Comparison of ENCODE assay signal across 8 cellular contexts in the genomic region with DNA sequence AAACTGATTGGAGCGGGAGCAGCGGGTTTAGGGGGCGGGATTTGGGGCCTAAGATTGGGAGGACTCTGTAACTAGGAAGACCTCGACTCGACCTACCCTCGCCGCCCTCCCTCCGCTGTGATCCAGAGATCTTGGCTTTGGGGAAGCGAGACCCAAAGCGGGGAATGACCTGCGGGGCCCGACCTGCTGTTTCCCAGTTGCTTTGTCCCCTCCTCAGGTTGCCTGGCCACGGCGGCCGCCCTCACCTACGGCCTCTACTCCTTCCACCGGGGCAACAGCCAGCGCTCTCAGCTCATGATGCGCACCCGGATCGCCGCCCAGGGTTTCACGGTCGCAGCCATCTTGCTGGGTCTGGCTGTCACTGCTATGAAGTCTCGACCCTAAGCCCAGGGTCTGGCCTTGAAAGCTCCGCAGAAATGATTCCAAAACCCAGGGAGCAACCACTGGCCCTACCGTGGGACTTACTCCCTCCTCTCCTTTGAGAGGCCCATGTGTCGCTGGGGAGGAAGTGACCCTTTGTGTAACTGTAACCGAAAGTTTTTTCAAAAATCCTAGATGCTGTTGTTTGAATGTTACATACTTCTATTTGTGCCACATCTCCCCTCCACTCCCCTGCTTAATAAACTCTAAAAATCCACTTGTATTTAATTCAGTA. TPM values are rescaled to one million over a fixed set of nuclear protein-coding genes. Genes with fewer than 3 reads are reported as not detected.
DNase-seq lines count a peak whose midpoint lies in the region; ATAC-seq, FAIRE-seq and TF ChIP-seq lines count a peak whose summit lies in the region.

No MANE protein-coding gene starts in this region.

- TF ChIP-seq CTCF in OCI-LY7 (conservative IDR thresholded peaks at IDR 0.05; ENCODE audit: low read length) (no peak), H1 (IDR thresholded peaks at IDR 0.05; ENCODE audit: control extremely low read depth in 1 of 3, insufficient read depth in 1 of 3, low read depth in 1 of 3, low read length in 3 of 3) (no peak)

- BruUV-seq in OCI-LY7 (replicated peaks; lab: Mats Ljungman, UMichigan), result TSS peak; percentile 99

- H3K36me3 ChIP-seq in OCI-LY7 (ENCODE audit: insufficient read depth, low read length) (peaks cover 74% of the 10 kb centered on the region), H1 (ENCODE audit: control insufficient read depth in 2 of 4, insufficient read depth in 4 of 4, low read length in 3 of 4) (peaks cover 12 to 21% (median 14%) of the 10 kb centered on the region in 4 experiments)

- H3K27ac Mint-ChIP-seq in T-helper 1 cell treated with Interleukin-12 subunit alpha and Interleukin-12 subunit beta and Interleukin-4 antibody, amounts not matched to agents 30 μg/mL and 1 μg/mL, for 36 hours, result peak overlapping the region; percentile 100
- peak overlapping the region; percentile 94 to 100 (median 99) for H3K27ac Mint-ChIP-seq in naive B cell

- POLR2A ChIA-PET in OCI-LY7 (lab: Charles Lee) (interaction anchor here (0.6 to 1.9 kb wide), 6 partner anchors 9 to 1066 kb away, joined by 3 to 8 read pairs (median 4); no protein-coding TSS in a partner anchor), H1 (lab: Charles Lee; ENCODE audit: partially characterized antibody) (interaction anchor here (0.8 to 10.2 kb wide), 8 partner anchors 10 to 153 kb away, joined by 3 to 93 read pairs (median 16); partner anchors contain the start of genes FAF2, KIAA1191 and RNF44)

- H3K4me1 Mint-ChIP-seq in T-helper 1 cell treated with Interleukin-12 subunit alpha and Interleukin-12 subunit beta and Interleukin-4 antibody, amounts not matched to agents 30 μg/mL and 1 μg/mL, for 36 hours (ENCODE audit: low read depth), result peaks cover 22% of the 10 kb centered on the region
- H3K4me1 Mint-ChIP-seq in naive B cell, result peaks cover 21 to 39% (median 29%) of the 10 kb centered on the region in 3 donors

- intact Hi-C loops in OCI-LY7 (cut with micrococcal nuclease; ENCODE audit: unreplicated experiment), result loop anchor here (2.0 to 10.0 kb wide), 2 partner anchors 60 to 154 kb away; partner anchors contain the start of genes FAF2 and SIMC1

- ATAC-seq in HG02642 (IDR thresholded peaks at IDR 0.05; ENCODE audit: poor library complexity, unreplicated experiment) (peak; percentile 33), naive B cell (ENCODE audit: low read depth in 2 of 2) (peak; percentile 36 to 42)

- peaks cover 26% of the 10 kb centered on the region for H3K4me1 ChIP-seq in OCI-LY7 (ENCODE audit: insufficient read depth, low read length, poor library complexity, severe bottlenecking)
- peaks cover 0 to 5% (median 1%) of the 10 kb centered on the region in 4 experiments; a peak in 2 of 7 replicates for H3K4me1 ChIP-seq in H1 (replicated peaks in 1 of 4; ENCODE audit: control insufficient read depth in 3 of 4, insufficient read depth in 4 of 4, low read length in 3 of 4)

- H3K79me2 ChIP-seq in OCI-LY7 (ENCODE audit: insufficient read depth, low read depth, low read length), result peaks cover 55% of the 10 kb centered on the region
- peaks cover 0 to 29% of the 10 kb centered on the region in 2 experiments for H3K79me2 ChIP-seq in H1 (ENCODE audit: control insufficient read depth in 1 of 2, insufficient read depth in 2 of 2, low read length in 2 of 2)

- peak overlapping the region; percentile 98 for H3K4me3 Mint-ChIP-seq in T-helper 1 cell treated with Interleukin-12 subunit alpha and Interleukin-12 subunit beta and Interleukin-4 antibody, amounts not matched to agents 30 μg/mL and 1 μg/mL, for 36 hours
- H3K4me3 Mint-ChIP-seq in naive B cell, result peak overlapping the region; percentile 82 to 99 (median 98)

- H3K4ac ChIP-seq in H1 (replicated peaks; ENCODE audit: insufficient read length, low read depth, low read length), result no peak overlapping the region

- peaks cover 23% of the 10 kb centered on the region for H4K20me1 ChIP-seq in OCI-LY7 (ENCODE audit: insufficient read depth, low read length)
- peaks cover 3 to 4% of the 10 kb centered on the region in 2 experiments for H4K20me1 ChIP-seq in H1 (replicated peaks in 1 of 2; ENCODE audit: control insufficient read depth in 1 of 2, insufficient read depth in 2 of 2, low read length in 2 of 2)

- TF ChIP-seq RAD21 in H1 (IDR thresholded peaks at IDR 0.05 in 1 of 2, conservative IDR thresholded peaks at IDR 0.05 in 1 of 2; ENCODE audit: low read depth in 2 of 2, low read length in 2 of 2), result no peak

- H2BK15ac ChIP-seq in H1 (ENCODE audit: low read length), result peak overlapping the region; percentile 61; the same call in 1 of the 2 replicates

- no peaks in the 10 kb centered on the region for H3K9me2 ChIP-seq in OCI-LY7 (ENCODE audit: insufficient read depth, low read length)

- H3K27ac ChIP-seq in OCI-LY7 (ENCODE audit: low read depth, low read length, poor library complexity, severe bottlenecking) (peak overlapping the region; percentile 86), H1 (ENCODE audit: low read depth, low read length) (peak overlapping the region; percentile 90)

- H3K56ac ChIP-seq in H1 (replicated peaks; ENCODE audit: insufficient read length, low read depth, low read length), result peak overlapping the region; percentile 90

- no peak overlapping the region for H4K91ac ChIP-seq in H1 (replicated peaks; ENCODE audit: insufficient read length, low read length)

- H3K18ac ChIP-seq in H1 (ENCODE audit: extremely low read depth, low read length), result peak overlapping the region; percentile 91

- H2AK5ac ChIP-seq in H1 (ENCODE audit: low read depth, low read length), result peak overlapping the region; percentile 66; the same call in 1 of the 2 replicates

- 4% methylated on average over 29 of the region's 29 CpGs; no CpG with 5 or more reads in 1 of the 2 experiments for WGBS in H1 (ENCODE audit: extremely low coverage in 1 of 2, insufficient coverage in 1 of 2, insufficient read length in 1 of 2, insufficient replicate concordance in 2 of 2, low coverage in 1 of 2, low lambda C conversion rate in 2 of 2, missing lambda C conversion rate in 1 of 2), 2 experiments

- H3K9me3 ChIP-seq in OCI-LY7 (ENCODE audit: low read length) (no peaks in the 10 kb centered on the region), H1 (ENCODE audit: insufficient read depth in 2 of 2, low read depth in 1 of 2, low read length in 1 of 2) (no peaks in the 10 kb centered on the region)

- no peak overlapping the region for H2BK120ac ChIP-seq in H1 (replicated peaks; ENCODE audit: low read depth, low read length)

- CTCF ChIA-PET in OCI-LY7 (lab: Charles Lee; ENCODE audit: unreplicated experiment), result interaction anchor here (0.6 to 1.0 kb wide), 2 partner anchors 28 to 154 kb away, joined by 3 read pairs; no protein-coding TSS in a partner anchor
- CTCF ChIA-PET in H1 (lab: Charles Lee; ENCODE audit: partially characterized antibody), result no interaction called here

- 0 out of 2 replicates have a peak overlapping the region, but pooled peaks have one; percentile 81 for H2BK12ac ChIP-seq in H1 (ENCODE audit: low read depth, low read length)

- H3K9ac ChIP-seq in H1 (replicated peaks in 1 of 4; ENCODE audit: extremely low read depth in 1 of 4, low read depth in 3 of 4, low read length in 3 of 4), result peak overlapping the region; percentile 51 to 93 (median 88)

- H3K9me3 Mint-ChIP-seq in T-helper 1 cell treated with Interleukin-12 subunit alpha and Interleukin-12 subunit beta and Interleukin-4 antibody, amounts not matched to agents 30 μg/mL and 1 μg/mL, for 36 hours, result no peaks in the 10 kb centered on the region
- H3K9me3 Mint-ChIP-seq in naive B cell, result no peaks in the 10 kb centered on the region

- H3K14ac ChIP-seq in H1 (ENCODE audit: insufficient read length), result no peak overlapping the region

- peak overlapping the region; percentile 76; the same call in 1 of the 2 replicates for H4K8ac ChIP-seq in H1 (ENCODE audit: extremely low read depth, insufficient read depth, low read length)

- peak overlapping the region; percentile 85 for H3K4me3 ChIP-seq in OCI-LY7 (ENCODE audit: low read depth, low read length, poor library complexity, severe bottlenecking)
- H3K4me3 ChIP-seq in H1 (ENCODE audit: extremely low read depth in 1 of 4, insufficient read depth in 2 of 4, low read depth in 3 of 4, low read length in 4 of 4), result peak overlapping the region; percentile 92 to 96 (median 95)

- TF ChIP-seq EP300 in H1 (IDR thresholded peaks at IDR 0.05; ENCODE audit: borderline replicate concordance in 1 of 2, low read depth in 2 of 2, low read length in 2 of 2), result no peak

- H2BK5ac ChIP-seq in H1 (ENCODE audit: low read depth, low read length), result peak overlapping the region; percentile 98

- H2AFZ ChIP-seq in OCI-LY7 (ENCODE audit: low read length), result peak overlapping the region; percentile 43; the same call in 1 of the 2 replicates
- H2AFZ ChIP-seq in H1 (ENCODE audit: low read length), result peak overlapping the region; percentile 71; the same call in 1 of the 2 replicates

- TF ChIP-seq POLR2A in H1 (IDR thresholded peaks at IDR 0.05; ENCODE audit: control extremely low read depth in 1 of 2, low read depth in 2 of 2, low read length in 2 of 2), result peak; percentile 20 to 85

- H3K23ac ChIP-seq in H1 (ENCODE audit: insufficient read length), result no peak overlapping the region

- DNase-seq in T-helper 1 cell, result no peak
- no peak for DNase-seq in OCI-LY7 (ENCODE audit: low spot score)
- DNase-seq in H1 (ENCODE audit: low read depth in 1 of 2, low spot score in 2 of 2), result no peak
- no peak for DNase-seq in naive B cell
- no peak for DNase-seq in frontal cortex (ENCODE audit: low spot score in 2 of 2)
- DNase-seq in amniotic stem cell (lab: John Stamatoyannopoulos, UW), result no peak

- no peak overlapping the region for H4K5ac ChIP-seq in H1 (ENCODE audit: insufficient read length, low read depth, low read length)

- FAIRE-seq in H1 (lab: Jason Lieb, UNC) (no peak), frontal cortex (lab: Jason Lieb, UNC) (no peak)

- no peaks in the 10 kb centered on the region for H3K27me3 ChIP-seq in H1 (replicated peaks in 1 of 4; ENCODE audit: control insufficient read depth in 3 of 4, extremely low read depth in 1 of 4, insufficient read depth in 3 of 4, low read length in 3 of 4)

- no peaks in the 10 kb centered on the region for H3K27me3 Mint-ChIP-seq in T-helper 1 cell treated with Interleukin-12 subunit alpha and Interleukin-12 subunit beta and Interleukin-4 antibody, amounts not matched to agents 30 μg/mL and 1 μg/mL, for 36 hours (ENCODE audit: low read depth)
- H3K27me3 Mint-ChIP-seq in naive B cell, result no peaks in the 10 kb centered on the region

- H3K79me1 ChIP-seq in H1 (ENCODE audit: low read depth, low read length), result peaks cover 7% of the 10 kb centered on the region; the same call in 1 of the 2 replicates

- H3K23me2 ChIP-seq in H1 (ENCODE audit: low read depth, low read length), result peaks cover 9% of the 10 kb centered on the region; the same call in 1 of the 2 replicates

- no peak overlapping the region for H2BK20ac ChIP-seq in H1 (ENCODE audit: low read length)

- peaks cover 30% of the 10 kb centered on the region for H3K36me3 Mint-ChIP-seq in T-helper 1 cell treated with Interleukin-12 subunit alpha and Interleukin-12 subunit beta and Interleukin-4 antibody, amounts not matched to agents 30 μg/mL and 1 μg/mL, for 36 hours (ENCODE audit: low read depth)
- H3K36me3 Mint-ChIP-seq in naive B cell, result peaks cover 1 to 3% of the 10 kb centered on the region in 2 donors

- H3K4me2 ChIP-seq in OCI-LY7 (ENCODE audit: low read length) (peak overlapping the region; percentile 72), H1 (ENCODE audit: insufficient read depth in 1 of 2, low read depth in 2 of 2, low read length in 2 of 2) (peak overlapping the region; percentile 83 to 91)

RNA-seq across cellular contexts. Expression of gene HIGD2A, which starts 0.7 kb away (rescaled TPM):
- 140 and 223 TPM in 2 replicates for total RNA-seq in OCI-LY7 (2014; rRNA removed; shearing (Covaris generic))
- 145 and 155 TPM in 2 replicates for total RNA-seq in OCI-LY7 (2022)
- 95.5 and 104 TPM in 2 replicates for total RNA-seq in H1 (2021; fragmentation: NEBNext Ultra II Directional; extraction: Animal tissue kit (Norgen Biotek cat#: 25700))
- polyA plus RNA-seq in H1 (2011; rRNA removed), result 264 and 314 TPM in 2 replicates
- 196 TPM for polyA plus RNA-seq in H1 (2011; cell fraction: cytosol; rRNA removed)
- polyA plus RNA-seq in H1 (2011; cell fraction: nucleus; rRNA removed), result 124 TPM
- 111 to 147 TPM (median 133 TPM) in 4 replicates for polyA plus RNA-seq in H1 (2012, experiment 1 of 2)
- polyA plus RNA-seq in H1 (2012, experiment 2 of 2), result 246 TPM
- polyA plus RNA-seq in H1 (2013, experiment 1 of 2), result 173 TPM
- 166 TPM for polyA plus RNA-seq in H1 (2013, experiment 2 of 2)
- polyA minus RNA-seq in H1 (2011; rRNA and poly(A)+ RNA removed), result 41.8 and 42.5 TPM in 2 replicates
- 61.7 TPM for polyA minus RNA-seq in H1 (2011; cell fraction: cytosol; rRNA and poly(A)+ RNA removed)
- 40.2 TPM for polyA minus RNA-seq in H1 (2011; cell fraction: nucleus; rRNA and poly(A)+ RNA removed)
- 100 to 1,000 TPM; 137 to 220 (median 172) TPM for polyA plus RNA-seq in naive B cell (ENCODE audit: low read depth in 6 of 6)
- 27.7 TPM for total RNA-seq in frontal cortex

RNA-seq across cellular contexts. Expression of gene NOP16, which starts 0.8 kb away (rescaled TPM):
- 83.8 and 91.5 TPM in 2 replicates for total RNA-seq in OCI-LY7 (2014; rRNA removed; shearing (Covaris generic))
- 63.8 and 86.4 TPM in 2 replicates for total RNA-seq in OCI-LY7 (2022)
- total RNA-seq in H1 (2021; fragmentation: NEBNext Ultra II Directional; extraction: Animal tissue kit (Norgen Biotek cat#: 25700)), result 65.2 and 65.9 TPM in 2 replicates
- 46.9 and 49.7 TPM in 2 replicates for polyA plus RNA-seq in H1 (2011; rRNA removed)
- 89.6 TPM for polyA plus RNA-seq in H1 (2011; cell fraction: cytosol; rRNA removed)
- polyA plus RNA-seq in H1 (2011; cell fraction: nucleus; rRNA removed), result 62.6 TPM
- polyA plus RNA-seq in H1 (2012, experiment 1 of 2), result 82.9 to 108 TPM (median 85.4 TPM) in 4 replicates
- 39.9 TPM for polyA plus RNA-seq in H1 (2012, experiment 2 of 2)
- polyA plus RNA-seq in H1 (2013, experiment 1 of 2), result 57.2 TPM
- polyA plus RNA-seq in H1 (2013, experiment 2 of 2), result 59.9 TPM
- polyA minus RNA-seq in H1 (2011; rRNA and poly(A)+ RNA removed), result 21.0 and 23.8 TPM in 2 replicates
- polyA minus RNA-seq in H1 (2011; cell fraction: cytosol; rRNA and poly(A)+ RNA removed), result 36.3 TPM
- polyA minus RNA-seq in H1 (2011; cell fraction: nucleus; rRNA and poly(A)+ RNA removed), result 34.0 TPM
- 10 to 100 TPM; 15.9 to 39.6 (median 26.5) TPM for polyA plus RNA-seq in naive B cell (ENCODE audit: low read depth in 6 of 6)
- 12.6 TPM for total RNA-seq in frontal cortex

RNA-seq across cellular contexts. Expression of gene ARL10, which starts 24.0 kb away (rescaled TPM):
- 0.03 TPM in 1 of 2 replicates, not detected in the other for total RNA-seq in OCI-LY7 (2014; rRNA removed; shearing (Covaris generic))
- total RNA-seq in OCI-LY7 (2022), result 0.04 and 0.06 TPM in 2 replicates
- total RNA-seq in H1 (2021; fragmentation: NEBNext Ultra II Directional; extraction: Animal tissue kit (Norgen Biotek cat#: 25700)), result 6.7 and 7.4 TPM in 2 replicates
- polyA plus RNA-seq in H1 (2011; rRNA removed), result 3.1 and 3.6 TPM in 2 replicates
- 5.3 TPM for polyA plus RNA-seq in H1 (2011; cell fraction: cytosol; rRNA removed)
- polyA plus RNA-seq in H1 (2011; cell fraction: nucleus; rRNA removed), result 6.2 TPM
- 3.4 to 3.9 TPM (median 3.7 TPM) in 4 replicates for polyA plus RNA-seq in H1 (2012, experiment 1 of 2)
- 0.38 TPM for polyA plus RNA-seq in H1 (2012, experiment 2 of 2)
- polyA plus RNA-seq in H1 (2013, experiment 1 of 2), result 3.9 TPM
- polyA plus RNA-seq in H1 (2013, experiment 2 of 2), result 4.7 TPM
- 5.3 and 7.4 TPM in 2 replicates for polyA minus RNA-seq in H1 (2011; rRNA and poly(A)+ RNA removed)
- polyA minus RNA-seq in H1 (2011; cell fraction: cytosol; rRNA and poly(A)+ RNA removed), result 5.7 TPM
- 10.9 TPM for polyA minus RNA-seq in H1 (2011; cell fraction: nucleus; rRNA and poly(A)+ RNA removed)
- 1 to 10 TPM; 1.8 to 4.1 (median 2.5) TPM for polyA plus RNA-seq in naive B cell (ENCODE audit: low read depth in 6 of 6)
- 34.6 TPM for total RNA-seq in frontal cortex

RNA-seq across cellular contexts. Expression of gene CLTB, which starts 27.1 kb away (rescaled TPM):
- total RNA-seq in OCI-LY7 (2014; rRNA removed; shearing (Covaris generic)), result 53.4 and 69.2 TPM in 2 replicates
- total RNA-seq in OCI-LY7 (2022) (44.5 and 53.0 TPM in 2 replicates), frontal cortex (71.3 TPM)
- total RNA-seq in H1 (2021; fragmentation: NEBNext Ultra II Directional; extraction: Animal tissue kit (Norgen Biotek cat#: 25700)), result 25.9 and 29.2 TPM in 2 replicates
- polyA plus RNA-seq in H1 (2011; rRNA removed) (34.9 and 47.7 TPM in 2 replicates), naive B cell (ENCODE audit: low read depth in 6 of 6) (10 to 100 TPM; 42.3 to 64.4 (median 55.2) TPM)
- polyA plus RNA-seq in H1 (2011; cell fraction: cytosol; rRNA removed), result 41.4 TPM
- polyA plus RNA-seq in H1 (2011; cell fraction: nucleus; rRNA removed), result 28.8 TPM
- 22.6 to 32.6 TPM (median 26.8 TPM) in 4 replicates for polyA plus RNA-seq in H1 (2012, experiment 1 of 2)
- 30.9 TPM for polyA plus RNA-seq in H1 (2012, experiment 2 of 2)
- 25.5 TPM for polyA plus RNA-seq in H1 (2013, experiment 1 of 2)
- 28.5 TPM for polyA plus RNA-seq in H1 (2013, experiment 2 of 2)
- polyA minus RNA-seq in H1 (2011; rRNA and poly(A)+ RNA removed), result 7.8 and 8.5 TPM in 2 replicates
- polyA minus RNA-seq in H1 (2011; cell fraction: cytosol; rRNA and poly(A)+ RNA removed), result 19.6 TPM
- polyA minus RNA-seq in H1 (2011; cell fraction: nucleus; rRNA and poly(A)+ RNA removed), result 7.8 TPM

RNA-seq across cellular contexts. Expression of gene KIAA1191, which starts 27.7 kb away (rescaled TPM):
- total RNA-seq in OCI-LY7 (2014; rRNA removed; shearing (Covaris generic)), result 27.5 and 33.3 TPM in 2 replicates
- total RNA-seq in OCI-LY7 (2022) (41.2 and 42.1 TPM in 2 replicates), frontal cortex (111 TPM)
- 88.0 and 96.4 TPM in 2 replicates for total RNA-seq in H1 (2021; fragmentation: NEBNext Ultra II Directional; extraction: Animal tissue kit (Norgen Biotek cat#: 25700))
- polyA plus RNA-seq in H1 (2011; rRNA removed) (86.4 and 107 TPM in 2 replicates), naive B cell (ENCODE audit: low read depth in 6 of 6) (10 to 100 TPM; 46.8 to 56.4 (median 53.5) TPM)
- polyA plus RNA-seq in H1 (2011; cell fraction: cytosol; rRNA removed), result 103 TPM
- polyA plus RNA-seq in H1 (2011; cell fraction: nucleus; rRNA removed), result 111 TPM
- polyA plus RNA-seq in H1 (2012, experiment 1 of 2), result 58.2 to 80.3 TPM (median 65.6 TPM) in 4 replicates
- 68.2 TPM for polyA plus RNA-seq in H1 (2012, experiment 2 of 2)
- polyA plus RNA-seq in H1 (2013, experiment 1 of 2), result 67.5 TPM
- 68.6 TPM for polyA plus RNA-seq in H1 (2013, experiment 2 of 2)
- polyA minus RNA-seq in H1 (2011; rRNA and poly(A)+ RNA removed), result 133 and 136 TPM in 2 replicates
- polyA minus RNA-seq in H1 (2011; cell fraction: cytosol; rRNA and poly(A)+ RNA removed), result 74.5 TPM
- 85.7 TPM for polyA minus RNA-seq in H1 (2011; cell fraction: nucleus; rRNA and poly(A)+ RNA removed)
